Comparison of ENCODE assay signal across 15 cellular contexts in the genomic region with DNA sequence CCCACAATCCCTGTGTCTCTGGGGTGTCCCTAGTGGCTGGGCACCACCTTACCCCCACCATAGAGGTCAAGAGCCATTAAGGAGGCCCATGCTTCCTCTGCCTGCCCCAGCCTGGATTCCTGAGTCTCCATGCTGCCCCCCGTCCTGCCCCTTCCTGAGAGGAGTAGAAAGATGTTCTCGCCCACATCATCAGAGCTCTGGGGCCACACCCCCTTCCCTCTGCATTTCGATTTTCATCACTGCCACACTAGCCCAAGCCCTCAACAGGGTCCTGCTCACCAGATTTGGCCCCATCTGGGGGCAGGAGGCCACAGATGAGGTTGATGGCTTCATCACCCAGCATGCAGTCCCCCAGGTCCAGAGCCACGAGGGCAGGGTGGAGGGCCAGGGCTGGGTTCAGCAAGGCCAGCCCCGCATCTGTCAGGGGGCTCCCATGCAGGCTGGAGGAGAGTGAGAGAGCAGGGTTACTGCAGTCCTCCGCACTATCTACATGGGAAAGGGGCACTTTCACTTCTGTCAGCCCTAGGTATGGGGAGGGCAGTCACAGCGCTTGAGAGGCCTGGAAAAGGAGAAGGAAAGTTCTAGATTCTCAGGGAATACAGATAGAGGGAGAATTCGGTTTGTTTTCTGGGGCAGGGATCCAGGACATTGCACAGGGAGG. TPM values are rescaled to one million over a fixed set of nuclear protein-coding genes. Genes with fewer than 3 reads are reported as not detected.
DNase-seq lines count a peak whose midpoint lies in the region; ATAC-seq and TF ChIP-seq lines count a peak whose summit lies in the region.
"Had no signal": no experiment of that assay in that cellular context is flagged by ENCODE, and none has a peak within 500 bp of the region (broad histone marks: within the 10 kb centered on the region; RNA-seq: fewer than 3 reads in every experiment).

No MANE protein-coding gene starts in this region.

- CTCF ChIA-PET in A673 (lab: Charles Lee), result no interaction called here
- CTCF ChIA-PET in Caco-2 (lab: Charles Lee), result interaction anchor here (1.2 kb wide), 1 partner anchor 53 kb away, joined by 3 read pairs; the partner anchor contains the start of gene DLK2

- ATAC-seq in activated naive CD4-positive, alpha-beta T cell treated with anti-CD3 and anti-CD28 coated beads, Interleukin-2, amount 50 U/mL, for 72 hours, result no peak
- ATAC-seq in HG03095 (IDR thresholded peaks at IDR 0.05; ENCODE audit: unreplicated experiment), result no peak

- H3K9me3 Mint-ChIP-seq in Caco-2 (ENCODE audit: unreplicated experiment), result no peaks in the 10 kb centered on the region
- H3K9me3 Mint-ChIP-seq in activated naive CD4-positive, alpha-beta T cell treated with anti-CD3 and anti-CD28 coated beads, Interleukin-2, amount 50 U/mL, for 72 hours, result no peaks in the 10 kb centered on the region
- H3K9me3 Mint-ChIP-seq in mesothelial cell of epicardium, result no peaks in the 10 kb centered on the region

- H3K4me1 ChIP-seq in A673 (ENCODE audit: insufficient read depth, low read length, poor library complexity, severe bottlenecking) (no peaks in the 10 kb centered on the region), Caco-2 (peaks cover 10% of the 10 kb centered on the region; the same call in 1 of the 2 replicates)

- POLR2A ChIA-PET in A673 (lab: Charles Lee; ENCODE audit: low non-redundant PET) (no interaction called here), Caco-2 (lab: Charles Lee) (no interaction called here)

- intact Hi-C loops in A673 (cut with micrococcal nuclease; ENCODE audit: unreplicated experiment) (loop anchor here (10.0 kb wide), 1 partner anchor 244 kb away; no protein-coding TSS in a partner anchor), Caco-2 (cut with micrococcal nuclease; ENCODE audit: unreplicated experiment) (loop anchor here (10.0 kb wide), 1 partner anchor 604 kb away; no protein-coding TSS in a partner anchor)

- H3K36me3 ChIP-seq in A673 (ENCODE audit: insufficient read depth, low read length, poor library complexity, severe bottlenecking) (peaks cover 34% of the 10 kb centered on the region), Caco-2 (ENCODE audit: control insufficient read depth, insufficient read depth, low read length) (no peaks in the 10 kb centered on the region; the same call in 1 of the 2 replicates)

- no peak overlapping the region for H3K27ac ChIP-seq in A673 (ENCODE audit: low read depth, low read length, poor library complexity, severe bottlenecking)

- TF ChIP-seq CTCF in A673 (conservative IDR thresholded peaks at IDR 0.05; ENCODE audit: low read depth, low read length), result no peak
- TF ChIP-seq CTCF in Caco-2 (IDR thresholded peaks at IDR 0.05; ENCODE audit: insufficient read depth in 1 of 2, low read depth in 1 of 2, low read length in 1 of 2, severe bottlenecking in 1 of 2, unreplicated experiment in 1 of 2), result no peak
- no peak for TF ChIP-seq CTCF in mesothelial cell of epicardium (IDR thresholded peaks at IDR 0.05; ENCODE audit: unreplicated experiment)

- H3K27me3 ChIP-seq in A673 (replicated peaks; ENCODE audit: insufficient read depth, low read depth, low read length, poor library complexity) (no peaks in the 10 kb centered on the region), Caco-2 (replicated peaks; ENCODE audit: control insufficient read depth, insufficient read depth, low read length) (no peaks in the 10 kb centered on the region)

- H3K9me3 ChIP-seq in A673 (ENCODE audit: low read depth, low read length, poor library complexity, severe bottlenecking) (no peaks in the 10 kb centered on the region), Caco-2 (no peaks in the 10 kb centered on the region)

- H3K27ac Mint-ChIP-seq in Caco-2 (ENCODE audit: unreplicated experiment) (peak overlapping the region; percentile 7), mesothelial cell of epicardium (no peak overlapping the region)
- peak overlapping the region; percentile 77 to 90 for H3K27ac Mint-ChIP-seq in activated naive CD4-positive, alpha-beta T cell treated with anti-CD3 and anti-CD28 coated beads, Interleukin-2, amount 50 U/mL, for 72 hours

- H3K4me3 ChIP-seq in A673 (ENCODE audit: low read depth, low read length, poor library complexity, severe bottlenecking) (peak overlapping the region; percentile 78), Caco-2 (ENCODE audit: low read depth, low read length) (no peak overlapping the region)

- no peak for DNase-seq in A673 (ENCODE audit: low spot score)
- no peak for DNase-seq in Caco-2
- no peak for DNase-seq in activated naive CD4-positive, alpha-beta T cell treated with anti-CD3 and anti-CD28 coated beads, Interleukin-2, amount 50 U/mL, for 72 hours (ENCODE audit: low spot score in 2 of 2)
- no peak for DNase-seq in mesothelial cell of epicardium (ENCODE audit: low spot score in 2 of 2, unreplicated experiment in 2 of 2)
- no peak for DNase-seq in dermis blood vessel endothelial cell
- DNase-seq in stimulated activated naive CD4-positive, alpha-beta T cell (lab: John Stamatoyannopoulos, UW), result no peak
- DNase-seq in NCI-H446 (lab: John Stamatoyannopoulos, UW), result no peak
- DNase-seq: activated CD4-positive, alpha-beta T cell treated with anti-CD3 and anti-CD28 coated beads for 1 hour; MM.1S; stimulated activated CD4-positive, alpha-beta T cell treated with anti-CD3 and anti-CD28 coated beads, Interleukin-2, amount 100 ng/mL, for 24 hours had no signal

- H3K27me3 Mint-ChIP-seq in Caco-2 (ENCODE audit: insufficient read depth, unreplicated experiment) (peaks cover 6% of the 10 kb centered on the region), mesothelial cell of epicardium (ENCODE audit: low read depth) (peaks cover 24% of the 10 kb centered on the region)

- H3K4me1 Mint-ChIP-seq in Caco-2 (ENCODE audit: low read depth, unreplicated experiment) (peaks cover 7% of the 10 kb centered on the region), mesothelial cell of epicardium (peaks cover 7% of the 10 kb centered on the region)

- H3K4me3 Mint-ChIP-seq in Caco-2 (ENCODE audit: unreplicated experiment), result peak overlapping the region; percentile 80
- peak overlapping the region; percentile 78 for H3K4me3 Mint-ChIP-seq in mesothelial cell of epicardium

- H3K36me3 Mint-ChIP-seq in Caco-2 (ENCODE audit: insufficient read depth, unreplicated experiment), result peaks cover 54% of the 10 kb centered on the region
- H3K36me3 Mint-ChIP-seq in activated naive CD4-positive, alpha-beta T cell treated with anti-CD3 and anti-CD28 coated beads, Interleukin-2, amount 50 U/mL, for 72 hours, result peaks cover 5 to 8% of the 10 kb centered on the region in 2 donors
- H3K36me3 Mint-ChIP-seq in mesothelial cell of epicardium, result peaks cover 17% of the 10 kb centered on the region

- BruUV-seq in A673 (replicated peaks; lab: Mats Ljungman, UMichigan) (no TSS peak), Caco-2 (replicated peaks; lab: Mats Ljungman, UMichigan) (no TSS peak)

RNA-seq across cellular contexts. Expression of gene LRRC73, which starts 1.5 kb away (rescaled TPM):
- total RNA-seq in A673 (2021), result 0.58 and 0.94 TPM in 2 replicates
- 0.14 and 0.19 TPM in 2 replicates for total RNA-seq in Caco-2 (2022)
- under 1 TPM; 0.12 to 0.48 TPM for total RNA-seq in activated naive CD4-positive, alpha-beta T cell treated with anti-CD3 and anti-CD28 coated beads, Interleukin-2, amount 50 U/mL, for 72 hours
- total RNA-seq in mesothelial cell of epicardium, result 0.58 to 0.72 TPM (median 0.60 TPM) in 3 replicates
- total RNA-seq in dermis blood vessel endothelial cell, result 0.14 and 0.17 TPM in 2 replicates
- total RNA-seq: epithelial cell of proximal tubule had no signal

RNA-seq across cellular contexts. Expression of gene YIPF3, which starts 8.1 kb away (rescaled TPM):
- total RNA-seq in A673 (2021) (75.1 and 84.2 TPM in 2 replicates), Caco-2 (2022) (83.3 and 99.8 TPM in 2 replicates), mesothelial cell of epicardium (107 to 112 TPM (median 111 TPM) in 3 replicates), dermis blood vessel endothelial cell (135 and 149 TPM in 2 replicates)
- total RNA-seq in activated naive CD4-positive, alpha-beta T cell treated with anti-CD3 and anti-CD28 coated beads, Interleukin-2, amount 50 U/mL, for 72 hours, result 10 to 100 TPM; 40.7 to 49.1 TPM

RNA-seq across cellular contexts. Expression of gene POLR1C, which starts 8.3 kb away (rescaled TPM):
- total RNA-seq in A673 (2021), result 64.1 and 75.4 TPM in 2 replicates
- total RNA-seq in Caco-2 (2022), result 43.7 and 45.1 TPM in 2 replicates
- 10 to 100 TPM; 34.2 to 57.1 TPM for total RNA-seq in activated naive CD4-positive, alpha-beta T cell treated with anti-CD3 and anti-CD28 coated beads, Interleukin-2, amount 50 U/mL, for 72 hours
- total RNA-seq in mesothelial cell of epicardium, result 39.5 to 43.4 TPM (median 41.3 TPM) in 3 replicates
- total RNA-seq in dermis blood vessel endothelial cell, result 21.3 and 36.2 TPM in 2 replicates

RNA-seq across cellular contexts. Expression of gene TJAP1, which starts 31.2 kb away (rescaled TPM):
- total RNA-seq in A673 (2021) (39.1 and 46.0 TPM in 2 replicates), Caco-2 (2022) (34.0 and 39.4 TPM in 2 replicates), mesothelial cell of epicardium (45.9 to 52.7 TPM (median 49.7 TPM) in 3 replicates), dermis blood vessel endothelial cell (12.6 and 17.9 TPM in 2 replicates)
- total RNA-seq in activated naive CD4-positive, alpha-beta T cell treated with anti-CD3 and anti-CD28 coated beads, Interleukin-2, amount 50 U/mL, for 72 hours, result 10 to 100 TPM; 23.0 to 35.0 TPM

RNA-seq across cellular contexts. Expression of gene DLK2, which starts 53.3 kb away (rescaled TPM):
- total RNA-seq in A673 (2021) (0.37 and 0.67 TPM in 2 replicates), Caco-2 (2022) (0.75 and 1.2 TPM in 2 replicates), mesothelial cell of epicardium (3.5 to 4.7 TPM (median 4.1 TPM) in 3 replicates), dermis blood vessel endothelial cell (0.60 and 0.68 TPM in 2 replicates)
- 1 to 10 TPM in 1 of 2 donors, under 1 TPM in 1; 0.18 to 3.4 TPM for total RNA-seq in activated naive CD4-positive, alpha-beta T cell treated with anti-CD3 and anti-CD28 coated beads, Interleukin-2, amount 50 U/mL, for 72 hours
- total RNA-seq: aorta, NCI-H460, subcutaneous adipose tissue had no signal
